In genomic region chr19:5103812-5104410, GRCh38 we compare ENCODE assay signal across 14 cellular contexts.
DNase-seq lines count a peak whose midpoint lies in the region; ATAC-seq and TF ChIP-seq lines count a peak whose summit lies in the region.
"Had no signal": no experiment of that assay in that cellular context is flagged by ENCODE, and none has a peak within 500 bp of the region (broad histone marks: within the 10 kb centered on the region; RNA-seq: fewer than 3 reads in every experiment).

No MANE protein-coding gene starts in this region.

- ATAC-seq in right cardiac atrium (peak; percentile 6 to 30), gastrocnemius medialis (peak; percentile 16 to 37)
- no peak for ATAC-seq in activated T-cell treated with anti-CD3 and anti-CD28 coated beads, Interleukin-2, amount 50 U/mL, for 72 hours (replicated peaks in 1 of 2)
- ATAC-seq: HCT116 had no signal

- intact Hi-C loops in adrenal gland (cut with DNase I): no loop called here
- intact Hi-C loops in right cardiac atrium (cut with DNase I): no loop called here
- intact Hi-C loops in gastrocnemius medialis (cut with DNase I; ENCODE audit: low total_unique reads): no loop called here

- TF ChIP-seq CTCF in adrenal gland (IDR thresholded peaks at IDR 0.05): no peak
- no peak for TF ChIP-seq CTCF in gastrocnemius medialis (IDR thresholded peaks at IDR 0.05 in 4 of 5, conservative IDR thresholded peaks at IDR 0.05 in 1 of 5)
- no peak for TF ChIP-seq CTCF in GM13977 (IDR thresholded peaks at IDR 0.05; ENCODE audit: extremely low read depth, insufficient read depth, missing control alignments)

- peak; percentile 17 for DNase-seq in NCI-H1694 (lab: John Stamatoyannopoulos, UW)
- DNase-seq in adrenal gland: no peak
- DNase-seq in right cardiac atrium: peak in 1 of 3 donors; percentile 66
- DNase-seq in gastrocnemius medialis: no peak
- no peak for DNase-seq in LoVo (ENCODE audit: low spot score)
- no peak for DNase-seq in NCI-H128 (lab: John Stamatoyannopoulos, UW; ENCODE audit: unreplicated experiment)
- DNase-seq in activated T-cell treated with anti-CD3 and anti-CD28 coated beads, Interleukin-2, amount 50 U/mL, for 72 hours: no peak
- no peak for DNase-seq in GM13977 (ENCODE audit: low spot score)
- DNase-seq: activated CD4-positive, alpha-beta T cell treated with anti-CD3 and anti-CD28 coated beads, Interleukin-2, amount 10 ng/mL, durations not matched to agents 24 days and 14 days; activated effector memory CD4-positive, alpha-beta T cell treated with anti-CD3 and anti-CD28 coated beads, Interleukin-2, amount 50 U/mL, for 16 hours; KBM-7; NCI-H345; stimulated activated CD4-positive, alpha-beta T cell treated with anti-CD3 and anti-CD28 coated beads, Interleukin-4, amount 100 ng/mL, for 1 hour had no signal

- 79 to 88% (median 87%) methylated on average over 7 to 17 of the region's 17 CpGs for WGBS in adrenal gland, 4 donors
- WGBS in right cardiac atrium: 51% methylated on average over 17 of the region's 17 CpGs

- peaks cover 0 to 3% of the 10 kb centered on the region in 2 donors for H3K36me3 ChIP-seq in adrenal gland (replicated peaks in 1 of 2)
- peaks cover 0 to 6% of the 10 kb centered on the region in 2 donors for H3K36me3 ChIP-seq in gastrocnemius medialis

- no peaks in the 10 kb centered on the region for H3K27me3 Mint-ChIP-seq in activated T-cell treated with anti-CD3 and anti-CD28 coated beads, Interleukin-2, amount 50 U/mL, for 72 hours (ENCODE audit: low read depth)
- H3K27me3 Mint-ChIP-seq: activated CD4-positive, alpha-beta T cell treated with anti-CD3 and anti-CD28 coated beads, Interleukin-2, amount 10 ng/mL, durations not matched to agents 24 days and 14 days had no signal

- no peaks in the 10 kb centered on the region for H3K27me3 ChIP-seq in adrenal gland
- no peaks in the 10 kb centered on the region for H3K27me3 ChIP-seq in right cardiac atrium (ENCODE audit: control insufficient read depth, insufficient read depth)
- H3K27me3 ChIP-seq in gastrocnemius medialis: no peaks in the 10 kb centered on the region

- H3K4me1 ChIP-seq in adrenal gland (replicated peaks in 1 of 2) (peaks cover 17 to 18% of the 10 kb centered on the region in 2 donors), right cardiac atrium (ENCODE audit: control insufficient read depth, insufficient read depth, low read length) (peaks cover 2% of the 10 kb centered on the region), gastrocnemius medialis (peaks cover 31 to 38% of the 10 kb centered on the region in 2 donors)

- no peak overlapping the region for H3K27ac Mint-ChIP-seq in activated T-cell treated with anti-CD3 and anti-CD28 coated beads, Interleukin-2, amount 50 U/mL, for 72 hours
- H3K27ac Mint-ChIP-seq: activated CD4-positive, alpha-beta T cell treated with anti-CD3 and anti-CD28 coated beads, Interleukin-2, amount 10 ng/mL, durations not matched to agents 24 days and 14 days had no signal

- H3K4me3 ChIP-seq in adrenal gland: no peak overlapping the region
- H3K4me3 ChIP-seq in right cardiac atrium (ENCODE audit: low read length): no peak overlapping the region
- no peak overlapping the region for H3K4me3 ChIP-seq in gastrocnemius medialis

- in situ Hi-C loops in gastrocnemius medialis (cut with MboI; ENCODE audit: low sequenced_read_pairs in 4 of 4): no loop called here
- in situ Hi-C loops in GM13977 (cut with MboI; ENCODE audit: low pct_unique_long_range_greater_than_20kb, low sequenced_read_pairs, unreplicated experiment): no loop called here

- peak overlapping the region; percentile 28 to 81 (median 55) for H3K27ac ChIP-seq in adrenal gland
- H3K27ac ChIP-seq in right cardiac atrium (ENCODE audit: low read length): peak overlapping the region; percentile 1
- H3K27ac ChIP-seq in gastrocnemius medialis: peak overlapping the region; percentile 76 to 87 (median 86)

- no peak overlapping the region for H3K4me3 Mint-ChIP-seq in activated T-cell treated with anti-CD3 and anti-CD28 coated beads, Interleukin-2, amount 50 U/mL, for 72 hours
- H3K4me3 Mint-ChIP-seq: activated CD4-positive, alpha-beta T cell treated with anti-CD3 and anti-CD28 coated beads, Interleukin-2, amount 10 ng/mL, durations not matched to agents 24 days and 14 days had no signal

- H3K36me3 Mint-ChIP-seq in activated T-cell treated with anti-CD3 and anti-CD28 coated beads, Interleukin-2, amount 50 U/mL, for 72 hours (ENCODE audit: insufficient read depth in 2 of 2): peaks cover 13 to 20% of the 10 kb centered on the region in 2 donors

- H3K9me3 Mint-ChIP-seq in activated T-cell treated with anti-CD3 and anti-CD28 coated beads, Interleukin-2, amount 50 U/mL, for 72 hours: peaks cover 7 to 10% of the 10 kb centered on the region in 2 donors

- H3K9me3 ChIP-seq in adrenal gland (replicated peaks in 1 of 3): peaks cover 0 to 10% (median 0%) of the 10 kb centered on the region in 3 donors
- H3K9me3 ChIP-seq in right cardiac atrium (ENCODE audit: control insufficient read depth, low read length): no peaks in the 10 kb centered on the region
- peaks cover 0 to 7% (median 6%) of the 10 kb centered on the region in 3 donors for H3K9me3 ChIP-seq in gastrocnemius medialis

- TF ChIP-seq POLR2A in adrenal gland (IDR thresholded peaks at IDR 0.05): no peak
- TF ChIP-seq POLR2A in gastrocnemius medialis (IDR thresholded peaks at IDR 0.05): peak in 1 of 2 donors; percentile 5

- H3K4me1 Mint-ChIP-seq in activated T-cell treated with anti-CD3 and anti-CD28 coated beads, Interleukin-2, amount 50 U/mL, for 72 hours (ENCODE audit: low read depth): no peaks in the 10 kb centered on the region
- H3K4me1 Mint-ChIP-seq: activated CD4-positive, alpha-beta T cell treated with anti-CD3 and anti-CD28 coated beads, Interleukin-2, amount 10 ng/mL, durations not matched to agents 24 days and 14 days had no signal

Comparison
In these comparisons a context has a peak if more than half of its experiments do, and no peak if none do; other contexts are left out.
1. H3K27ac ChIP-seq: peak in every context shown above with its lines; median percentile 86 in gastrocnemius medialis; 55 in adrenal gland; 1 in right cardiac atrium.
2. ATAC-seq: peak in right cardiac atrium (2 of 2) and gastrocnemius medialis (2 of 2); none in activated T-cell treated with anti-CD3 and anti-CD28 coated beads, Interleukin-2, amount 50 U/mL, for 72 hours (0 of 2).